Comparison of ENCODE assay signal across 8 cellular contexts in the genomic region with DNA sequence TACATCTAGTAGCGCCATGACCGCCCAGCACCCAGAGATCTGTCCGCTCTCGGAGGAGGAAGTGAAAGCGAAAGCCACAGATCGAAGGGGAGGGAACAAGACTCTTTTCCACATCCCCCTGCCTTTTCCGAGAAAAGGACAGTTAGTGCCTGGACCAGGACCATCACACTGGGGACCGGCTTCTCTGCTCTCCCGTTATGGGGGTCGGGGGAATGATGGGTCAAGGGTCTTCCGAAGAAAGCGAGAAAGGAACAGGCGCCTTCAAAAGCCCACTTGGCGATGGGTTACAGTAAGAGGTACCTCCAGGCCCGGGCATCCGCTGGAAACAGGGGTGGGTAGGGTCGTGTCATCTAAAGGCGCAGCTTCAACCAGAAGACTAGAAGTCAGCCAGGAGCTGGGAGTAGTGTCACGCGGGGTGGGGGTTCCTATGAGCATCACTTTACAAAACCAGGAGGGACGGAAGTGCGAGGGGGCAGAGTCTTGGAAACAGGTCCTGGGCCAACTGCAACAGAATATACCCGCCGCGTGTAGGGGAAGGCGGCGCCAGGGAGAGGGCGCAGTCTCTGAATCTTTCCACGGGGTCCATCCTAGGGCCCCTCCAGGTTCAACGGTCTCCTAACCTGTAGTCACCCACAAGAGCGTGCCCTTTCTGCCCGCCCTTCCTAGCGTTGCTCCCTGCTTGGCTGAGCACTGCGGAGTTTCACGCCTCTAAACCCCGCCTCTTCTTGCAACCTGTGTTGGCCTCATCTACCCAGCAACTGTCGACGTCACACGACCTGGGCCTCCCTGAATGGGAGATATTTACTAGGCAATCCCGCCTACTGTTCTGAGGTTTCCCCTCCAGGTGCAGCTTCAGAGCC. TPM values are rescaled to one million over a fixed set of nuclear protein-coding genes. Genes with fewer than 3 reads are reported as not detected.
DNase-seq lines count a peak whose midpoint lies in the region; ATAC-seq and TF ChIP-seq lines count a peak whose summit lies in the region.

A gene (minus strand): TSS at position 69 of the 860 bp plus-strand sequence. CDS start 51 bp downstream, at position 18.

- H3K36me3 ChIP-seq in HUES48 (ENCODE audit: control insufficient read depth, insufficient read depth, low read length) (peaks cover 20% of the 10 kb centered on the region), NT2/D1 (ENCODE audit: insufficient read depth, insufficient read length, low read length) (no peaks in the 10 kb centered on the region), endodermal cell (ENCODE audit: control insufficient read depth, insufficient read depth, low read length) (no peaks in the 10 kb centered on the region)

- peak within 1 kb of the TSS; percentile 83 for H3K4me3 ChIP-seq in HUES48 (ENCODE audit: low read depth, low read length)
- peak within 1 kb of the TSS; percentile 50 for H3K4me3 ChIP-seq in NT2/D1 (ENCODE audit: insufficient read length, low read depth)
- peak within 1 kb of the TSS; percentile 76 for H3K4me3 ChIP-seq in endodermal cell (ENCODE audit: low read length)

- intact Hi-C loops in Calu3 (cut with micrococcal nuclease; ENCODE audit: unreplicated experiment) = no loop called here

- no peak within 1 kb of the TSS for H3K27ac ChIP-seq in HUES48 (ENCODE audit: low read depth, low read length)
- no peak within 1 kb of the TSS for H3K27ac ChIP-seq in endodermal cell (ENCODE audit: low read depth, low read length)

- H3K27me3 Mint-ChIP-seq in Calu3 (ENCODE audit: unreplicated experiment) (no peaks in the 10 kb centered on the region), endodermal cell (ENCODE audit: insufficient read depth) (peaks cover 89% of the 10 kb centered on the region)

- H3K36me3 Mint-ChIP-seq in Calu3 (ENCODE audit: insufficient read depth, unreplicated experiment) (peaks cover 55% of the 10 kb centered on the region), endodermal cell (ENCODE audit: low read depth) (no peaks in the 10 kb centered on the region)

- H3K9me3 ChIP-seq in HUES48 (ENCODE audit: control insufficient read depth, insufficient read depth, low read length) (no peaks in the 10 kb centered on the region), NT2/D1 (ENCODE audit: insufficient read depth, low read length) (no peaks in the 10 kb centered on the region; the same call in 1 of the 2 replicates), endodermal cell (ENCODE audit: control insufficient read depth, low read length) (no peaks in the 10 kb centered on the region)

- 1 to 2% methylated on average over 17 to 40 of the region's 40 CpGs for WGBS in endodermal cell (ENCODE audit: insufficient coverage in 1 of 2, insufficient read length in 1 of 2), 2 experiments

- peak; percentile 58 for ATAC-seq in GM21390 (IDR thresholded peaks at IDR 0.05; ENCODE audit: unreplicated experiment)

- H3K27ac Mint-ChIP-seq in Calu3 (ENCODE audit: unreplicated experiment) (peak within 1 kb of the TSS; percentile 84), endodermal cell (no peak within 1 kb of the TSS)

- H3K4me1 ChIP-seq in HUES48 (ENCODE audit: control insufficient read depth, insufficient read depth, low read length) (peaks cover 5% of the 10 kb centered on the region; the same call in 1 of the 2 replicates), NT2/D1 (ENCODE audit: insufficient read depth, insufficient read length) (peaks cover 2% of the 10 kb centered on the region), endodermal cell (ENCODE audit: control insufficient read depth, insufficient read depth, low read length) (peaks cover 4% of the 10 kb centered on the region)

- BruUV-seq in Calu3 (replicated peaks; lab: Mats Ljungman, UMichigan) = TSS peak; percentile 49

- H3K9ac ChIP-seq in HUES48 (ENCODE audit: low read depth, low read length) = peak within 1 kb of the TSS; percentile 54
- H3K9ac ChIP-seq in NT2/D1 (ENCODE audit: insufficient read length, low read depth) = peak within 1 kb of the TSS; percentile 64
- H3K9ac ChIP-seq in endodermal cell (ENCODE audit: extremely low read depth, low read length, poor library complexity, severe bottlenecking) = no peak within 1 kb of the TSS

- H3K4me1 Mint-ChIP-seq in Calu3 (ENCODE audit: low read depth, unreplicated experiment) = peaks cover 26% of the 10 kb centered on the region
- H3K4me1 Mint-ChIP-seq in endodermal cell = peaks cover 7% of the 10 kb centered on the region

- TF ChIP-seq CTCF in Calu3 (IDR thresholded peaks at IDR 0.05; ENCODE audit: unreplicated experiment) (no peak), endodermal cell (conservative IDR thresholded peaks at IDR 0.05) (peak; percentile 57)

- CTCF ChIA-PET in Calu3 (lab: Charles Lee) = interaction anchor here (0.6 to 3.1 kb wide), 5 partner anchors 10 to 474 kb away, joined by 4 to 25 read pairs (median 9); a partner anchor contains a TSS

- DNase-seq in Calu3 (peak; percentile 99), NT2/D1 (ENCODE audit: low read depth, low spot score) (peak; percentile 72), endodermal cell (peak; percentile 98), mesenteric fat pad (ENCODE audit: low spot score) (peak; percentile 96)
- DNase-seq in activated CD8-positive, alpha-beta memory T cell treated with anti-CD3 and anti-CD28 coated beads, Interleukin-2, amount 50 U/mL, for 1 hour (ENCODE audit: extremely low read depth) = peak; percentile 99
- peak; percentile 99 for DNase-seq in stimulated activated CD8-positive, alpha-beta memory T cell treated with anti-CD3 and anti-CD28 coated beads, Interleukin-15, amount 100 ng/mL, for 1 hour (ENCODE audit: low read depth)

- H3K9me3 Mint-ChIP-seq in Calu3 (ENCODE audit: low read depth, unreplicated experiment) = no peaks in the 10 kb centered on the region
- H3K9me3 Mint-ChIP-seq in endodermal cell = no peaks in the 10 kb centered on the region

- H3K27me3 ChIP-seq in HUES48 (ENCODE audit: control insufficient read depth, insufficient read depth, low read length) = peaks cover 17% of the 10 kb centered on the region
- H3K27me3 ChIP-seq in NT2/D1 (ENCODE audit: insufficient read depth, insufficient read length) = peaks cover 71% of the 10 kb centered on the region
- peaks cover 100% of the 10 kb centered on the region for H3K27me3 ChIP-seq in endodermal cell (ENCODE audit: control insufficient read depth, insufficient read depth, low read length, poor library complexity, severe bottlenecking)

- H3K4me3 Mint-ChIP-seq in Calu3 (ENCODE audit: low read depth, unreplicated experiment) (peak within 1 kb of the TSS; percentile 96), endodermal cell (peak within 1 kb of the TSS; percentile 68)

RNA-seq across cellular contexts. Expression of the gene that starts here (rescaled TPM):
- 123 and 196 TPM in 2 replicates for total RNA-seq in Calu3 (2022)
- total RNA-seq in endodermal cell = 1 to 10 TPM in 1 of 2 donors, under 1 TPM in 1; 0.93 to 3.1 TPM
- 0.64 TPM for polyA plus RNA-seq in endodermal cell (2013, experiment 1 of 2)
- 0.50 TPM for polyA plus RNA-seq in endodermal cell (2013, experiment 2 of 2)
- 46.4 TPM for total RNA-seq in mesenteric fat pad

Comparison
In these comparisons a context has a peak if more than half of its experiments do, and no peak if none do; other contexts are left out.
1. RNA of the gene that starts here (total RNA-seq): 123 to 196 TPM in Calu3 and 46.4 TPM in mesenteric fat pad (single experiment); 0.93 to 3.1 TPM in endodermal cell; every median in the first group is over 10 times any median in the second.
2. Peak in every context shown above with its lines, with median percentiles within 50 percentile points of each other: DNase-seq and H3K4me3 ChIP-seq.